Comparison of ENCODE assay signal across 28 cellular contexts in the genomic region with DNA sequence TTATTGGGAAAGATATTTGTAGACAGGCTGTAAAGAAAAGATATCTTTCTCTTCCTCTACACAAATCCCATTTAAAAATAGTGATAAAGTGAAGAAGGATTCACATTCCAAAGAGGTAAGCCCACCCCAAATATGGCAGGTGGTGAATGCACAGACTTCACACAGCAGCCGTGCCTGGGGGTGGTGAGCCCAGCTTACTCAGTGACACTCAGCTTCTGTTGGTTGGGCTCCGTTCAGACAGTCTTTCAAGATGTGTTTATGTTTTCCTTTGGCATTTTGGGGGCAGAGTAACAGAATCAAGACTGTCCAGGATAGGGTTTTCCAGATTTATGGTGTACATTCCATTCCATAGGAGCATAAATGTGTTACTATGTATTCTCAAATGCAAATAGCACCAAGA. TPM values are rescaled to one million over a fixed set of nuclear protein-coding genes. Genes with fewer than 3 reads are reported as not detected.
"Had no signal": no experiment of that assay in that cellular context is flagged by ENCODE, and none has a peak within 500 bp of the region (broad histone marks: within the 10 kb centered on the region; RNA-seq: fewer than 3 reads in every experiment).

No MANE protein-coding gene starts in this region.

- H3K36me3 ChIP-seq: neural progenitor cell, ovary, spleen, stomach, thoracic aorta, thyroid gland, tibial nerve, upper lobe of left lung, vagina had no signal

- H3K9me3 ChIP-seq: ovary, psoas muscle, spleen, stomach, thoracic aorta, thyroid gland, tibial nerve, upper lobe of left lung, vagina had no signal

- H3K4me3 ChIP-seq: neural progenitor cell, ovary, psoas muscle, skin epidermis, smooth muscle cell, spleen, stomach, thoracic aorta, thyroid gland, tibial nerve, upper lobe of left lung, vagina had no signal

- DNase-seq: natural killer cell; occipital lobe; ovary; psoas muscle; right cardiac atrium; spleen; stimulated activated CD4-positive, alpha-beta T cell treated with anti-CD3 and anti-CD28 coated beads, Interleukin-12 subunit alpha, Interleukin-12 subunit beta, amount 100 ng/mL, for 4 hours; stimulated activated CD4-positive, alpha-beta T cell treated with anti-CD3 and anti-CD28 coated beads, Interleukin-1b, Interleukin-23, amount 100 ng/mL, for 48 hours; stimulated activated CD4-positive, alpha-beta T cell treated with anti-CD3 and anti-CD28 coated beads, Interleukin-4, amount 100 ng/mL, for 1 hour; stimulated activated CD4-positive, alpha-beta T cell treated with anti-CD3 and anti-CD28 coated beads, Interleukin-4, amount 100 ng/mL, for 4 hours; stimulated activated CD8-positive, alpha-beta memory T cell treated with anti-CD3 and anti-CD28 coated beads, Interleukin-4, amount 100 ng/mL, for 48 hours; stimulated activated naive B cell treated with anti-CD40 and anti-IgM and Interleukin-4, amounts not matched to agents 10 μg/mL and 1 μg/mL and 100 μg/mL, for 72 hours; stimulated activated naive CD4-positive, alpha-beta T cell treated with Interleukin-2 at 50 U/mL for 16 hours; stomach; thyroid gland; trophoblast cell; upper lobe of left lung had no signal

- H3K27ac ChIP-seq: neural progenitor cell, ovary, parathyroid adenoma, psoas muscle, skin epidermis, spleen, stomach, thoracic aorta, thyroid gland, tibial nerve, upper lobe of left lung, vagina had no signal

- ATAC-seq: natural killer cell; psoas muscle; right cardiac atrium; sciatic nerve; stimulated activated naive B cell treated with anti-CD40 and anti-IgM and Interleukin-4, amounts not matched to agents 10 μg/mL and 1 μg/mL and 100 μg/mL, for 72 hours had no signal

RNA-seq across cellular contexts. Expression of a gene that starts 4.1 kb away (rescaled TPM):
- total RNA-seq: natural killer cell, renal cortical epithelial cell, right cardiac atrium, sciatic nerve, subcutaneous adipose tissue, thyroid gland, tibial nerve, ureter, vagina had no signal
